In genomic region chr18:23618862-23619387, GRCh38 we compare ENCODE assay signal across 8 cellular contexts. TPM values are rescaled to one million over a fixed set of nuclear protein-coding genes. Genes with fewer than 3 reads are reported as not detected.
A peak's percentile ranks its signal among the peaks of the same experiment; 100 is the strongest.
DNase-seq lines count a peak whose midpoint lies in the region; ATAC-seq and TF ChIP-seq lines count a peak whose summit lies in the region.

No MANE protein-coding gene starts in this region.

- H3K4me2 ChIP-seq in Karpas-422 (ENCODE audit: low read depth, low read length, poor library complexity, severe bottlenecking): no peak overlapping the region

- DNase-seq in HuH-7.5 (ENCODE audit: low spot score) (peak; percentile 22), dorsolateral prefrontal cortex (no peak), midbrain (lab: John Stamatoyannopoulos, UW) (peak; percentile 5), GM19240 (ENCODE audit: insufficient read length, low spot score) (no peak), Karpas-422 (no peak), H4 (ENCODE audit: low spot score) (no peak), dermis blood vessel endothelial cell (no peak)

- H3K27me3 ChIP-seq in dorsolateral prefrontal cortex: no peaks in the 10 kb centered on the region
- H3K27me3 ChIP-seq in Karpas-422 (ENCODE audit: low read length): no peaks in the 10 kb centered on the region

- intact Hi-C loops in dorsolateral prefrontal cortex (cut with DNase I): no loop called here

- H3K79me2 ChIP-seq in Karpas-422 (ENCODE audit: low read length): no peaks in the 10 kb centered on the region

- H4K20me1 ChIP-seq in Karpas-422 (ENCODE audit: insufficient read depth, low read depth, low read length): no peaks in the 10 kb centered on the region

- no peaks in the 10 kb centered on the region for H3K9me3 ChIP-seq in Karpas-422 (ENCODE audit: low read length)

- no peaks in the 10 kb centered on the region for H3K9me2 ChIP-seq in Karpas-422 (replicated peaks; ENCODE audit: insufficient read depth, low read length)

- H3K4me3 ChIP-seq in dorsolateral prefrontal cortex (peak overlapping the region; percentile 30 to 76 (median 62)), Karpas-422 (ENCODE audit: low read length) (no peak overlapping the region)

- H2AFZ ChIP-seq in Karpas-422 (ENCODE audit: low read length): no peak overlapping the region

- no peaks in the 10 kb centered on the region for H3K36me3 ChIP-seq in Karpas-422 (ENCODE audit: insufficient read depth, low read length)

- ATAC-seq in GM19023 (IDR thresholded peaks at IDR 0.05; ENCODE audit: unreplicated experiment): peak; percentile 54

- no peak for TF ChIP-seq CTCF in dorsolateral prefrontal cortex (IDR thresholded peaks at IDR 0.05 in 54 of 56, conservative IDR thresholded peaks at IDR 0.05 in 2 of 56; ENCODE audit: low read depth in 1 of 56, partially characterized antibody in 56 of 56)

- H3K9ac ChIP-seq in Karpas-422 (ENCODE audit: low read length): no peak overlapping the region

- H3K27ac ChIP-seq in dorsolateral prefrontal cortex: peak overlapping the region in 9 of 59 donors; percentile 2 to 71 (median 46)
- H3K27ac ChIP-seq in Karpas-422 (ENCODE audit: low read length): no peak overlapping the region

- H3K4me1 ChIP-seq in Karpas-422 (ENCODE audit: low read length): no peaks in the 10 kb centered on the region

RNA-seq across cellular contexts. Expression of gene NPC1, which starts 32.6 kb away (rescaled TPM):
- total RNA-seq in dorsolateral prefrontal cortex (100 to 1,000 TPM in 58 of 120 experiments, 10 to 100 TPM in 62; 45.2 to 321 (median 99.6) TPM), dermis blood vessel endothelial cell (36.4 and 80.5 TPM in 2 replicates)
- 31.1 and 63.4 TPM in 2 replicates for total RNA-seq in Karpas-422 (2014; rRNA removed; shearing (Covaris generic); ENCODE audit: low replicate concordance)
- total RNA-seq in H4 (2014; rRNA removed; shearing (Covaris generic)): 32.8 and 34.9 TPM in 2 replicates

RNA-seq across cellular contexts. Expression of gene ANKRD29, which starts 43.8 kb away (rescaled TPM):
- total RNA-seq in dorsolateral prefrontal cortex (10 to 100 TPM in 119 of 120 experiments, 1 to 10 TPM in 1; 7.8 to 35.9 (median 20.6) TPM), dermis blood vessel endothelial cell (4.1 and 4.2 TPM in 2 replicates)
- not detected in 2 replicates for total RNA-seq in Karpas-422 (2014; rRNA removed; shearing (Covaris generic); ENCODE audit: low replicate concordance)
- 8.4 and 8.9 TPM in 2 replicates for total RNA-seq in H4 (2014; rRNA removed; shearing (Covaris generic))

Comparison
In these comparisons a context has a peak if more than half of its experiments do, and no peak if none do; other contexts are left out.
1. DNase-seq: peak in HuH-7.5 (single experiment) and midbrain (single experiment); none in dorsolateral prefrontal cortex (0 of 10), GM19240 (single experiment), Karpas-422 (single experiment), H4 (single experiment) and dermis blood vessel endothelial cell (single experiment).